ENCODE assay signal across 1 cellular context in the genomic region with DNA sequence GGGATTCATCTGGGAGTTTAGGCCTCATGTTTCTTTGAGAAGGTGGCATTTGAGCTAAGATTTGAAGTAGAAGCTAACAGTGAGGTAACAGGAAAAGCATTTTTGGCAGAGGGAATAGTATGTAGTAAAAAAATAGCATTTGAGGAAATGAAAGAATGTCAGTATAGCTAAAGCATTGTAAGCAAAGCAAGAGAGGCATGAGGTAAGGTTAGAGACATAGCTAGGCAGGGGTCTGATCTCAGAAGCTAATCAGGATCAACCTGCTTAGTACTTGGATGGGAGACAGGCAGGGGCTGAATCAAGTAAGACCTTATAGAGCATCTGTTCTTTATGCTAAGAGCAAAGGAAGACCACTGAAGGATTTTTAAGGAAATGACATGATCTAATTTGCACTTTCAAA.
TF ChIP-seq lines count a peak whose summit lies in the region.

No MANE protein-coding gene starts in this region.

TF ChIP-seq in K562, 482 proteins besides CTCF, POLR2A, EP300 and RAD21:
- TF ChIP-seq, protein P1, sequence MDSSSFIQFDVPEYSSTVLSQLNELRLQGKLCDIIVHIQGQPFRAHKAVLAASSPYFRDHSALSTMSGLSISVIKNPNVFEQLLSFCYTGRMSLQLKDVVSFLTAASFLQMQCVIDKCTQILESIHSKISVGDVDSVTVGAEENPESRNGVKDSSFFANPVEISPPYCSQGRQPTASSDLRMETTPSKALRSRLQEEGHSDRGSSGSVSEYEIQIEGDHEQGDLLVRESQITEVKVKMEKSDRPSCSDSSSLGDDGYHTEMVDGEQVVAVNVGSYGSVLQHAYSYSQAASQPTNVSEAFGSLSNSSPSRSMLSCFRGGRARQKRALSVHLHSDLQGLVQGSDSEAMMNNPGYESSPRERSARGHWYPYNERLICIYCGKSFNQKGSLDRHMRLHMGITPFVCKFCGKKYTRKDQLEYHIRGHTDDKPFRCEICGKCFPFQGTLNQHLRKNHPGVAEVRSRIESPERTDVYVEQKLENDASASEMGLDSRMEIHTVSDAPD (CRISPR knock-in tag; IDR thresholded peaks at IDR 0.05): no peak
- TF ChIP-seq CTBP1 (IDR thresholded peaks at IDR 0.05; ENCODE audit: borderline replicate concordance): no peak
- TF ChIP-seq, protein P2, sequence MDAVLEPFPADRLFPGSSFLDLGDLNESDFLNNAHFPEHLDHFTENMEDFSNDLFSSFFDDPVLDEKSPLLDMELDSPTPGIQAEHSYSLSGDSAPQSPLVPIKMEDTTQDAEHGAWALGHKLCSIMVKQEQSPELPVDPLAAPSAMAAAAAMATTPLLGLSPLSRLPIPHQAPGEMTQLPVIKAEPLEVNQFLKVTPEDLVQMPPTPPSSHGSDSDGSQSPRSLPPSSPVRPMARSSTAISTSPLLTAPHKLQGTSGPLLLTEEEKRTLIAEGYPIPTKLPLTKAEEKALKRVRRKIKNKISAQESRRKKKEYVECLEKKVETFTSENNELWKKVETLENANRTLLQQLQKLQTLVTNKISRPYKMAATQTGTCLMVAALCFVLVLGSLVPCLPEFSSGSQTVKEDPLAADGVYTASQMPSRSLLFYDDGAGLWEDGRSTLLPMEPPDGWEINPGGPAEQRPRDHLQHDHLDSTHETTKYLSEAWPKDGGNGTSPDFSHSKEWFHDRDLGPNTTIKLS (IDR thresholded peaks at IDR 0.05; ENCODE audit: borderline replicate concordance, low read depth): no peak
- no peak for TF ChIP-seq CBX2 (IDR thresholded peaks at IDR 0.05; ENCODE audit: insufficient read depth, low read length, poor library complexity, severe bottlenecking)
- TF ChIP-seq RCOR1 (IDR thresholded peaks at IDR 0.05; ENCODE audit: borderline replicate concordance in 1 of 2, low read depth in 2 of 2, low read length in 2 of 2): no peak
- no peak for TF ChIP-seq SLC30A9 (CRISPR knock-in tag; IDR thresholded peaks at IDR 0.05)
- no peak for TF ChIP-seq SMARCE1 (IDR thresholded peaks at IDR 0.05)
- no peak for TF ChIP-seq STAT5B (CRISPR knock-in tag; IDR thresholded peaks at IDR 0.05)
- no peak for TF ChIP-seq ZNF644 (tag; IDR thresholded peaks at IDR 0.05; ENCODE audit: low read depth)
- no peak for TF ChIP-seq SRSF1 (IDR thresholded peaks at IDR 0.05; ENCODE audit: low read depth, low read length)
- TF ChIP-seq, protein P3, sequence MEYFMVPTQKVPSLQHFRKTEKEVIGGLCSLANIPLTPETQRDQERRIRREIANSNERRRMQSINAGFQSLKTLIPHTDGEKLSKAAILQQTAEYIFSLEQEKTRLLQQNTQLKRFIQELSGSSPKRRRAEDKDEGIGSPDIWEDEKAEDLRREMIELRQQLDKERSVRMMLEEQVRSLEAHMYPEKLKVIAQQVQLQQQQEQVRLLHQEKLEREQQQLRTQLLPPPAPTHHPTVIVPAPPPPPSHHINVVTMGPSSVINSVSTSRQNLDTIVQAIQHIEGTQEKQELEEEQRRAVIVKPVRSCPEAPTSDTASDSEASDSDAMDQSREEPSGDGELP (CRISPR knock-in tag; IDR thresholded peaks at IDR 0.05; ENCODE audit: borderline replicate concordance): no peak
